Comparison of ENCODE assay signal across 8 cellular contexts in genomic region chr10:95308389-95309302, GRCh38. TPM values are rescaled to one million over a fixed set of nuclear protein-coding genes. Genes with fewer than 3 reads are reported as not detected.
A peak's percentile ranks its signal among the peaks of the same experiment; 100 is the strongest.
DNase-seq lines count a peak whose midpoint lies in the region; ATAC-seq, FAIRE-seq and TF ChIP-seq lines count a peak whose summit lies in the region.

No MANE protein-coding gene starts in this region.

- no peak overlapping the region for H3K9ac ChIP-seq in kidney (ENCODE audit: low read length in 2 of 2)

- H3K27ac ChIP-seq in AG04450 (ENCODE audit: low read depth, low read length), result peak overlapping the region; percentile 89
- H3K27ac ChIP-seq in ascending aorta, result peak overlapping the region; percentile 68 to 80
- no peak overlapping the region for H3K27ac ChIP-seq in kidney (ENCODE audit: low read depth in 2 of 2, low read length in 2 of 2)
- peak overlapping the region; percentile 24 for H3K27ac ChIP-seq in suprapubic skin

- no peak for TF ChIP-seq EP300 in suprapubic skin (IDR thresholded peaks at IDR 0.05)

- H3K36me3 ChIP-seq in ascending aorta (peaks cover 11 to 13% of the 10 kb centered on the region in 2 donors), kidney (ENCODE audit: control insufficient read depth in 1 of 2, insufficient read depth in 2 of 2, low read length in 2 of 2) (no peaks in the 10 kb centered on the region), suprapubic skin (peaks cover 5% of the 10 kb centered on the region)

- CTCF ChIA-PET in AG04450 (lab: Charles Lee), result interaction anchor here (0.6 to 1.4 kb wide), 3 partner anchors 20 to 56 kb away, joined by 3 to 5 read pairs (median 3); no protein-coding TSS in a partner anchor

- no peak for TF ChIP-seq CTCF in AG04450 (IDR thresholded peaks at IDR 0.05; ENCODE audit: low read depth, low read length)
- TF ChIP-seq CTCF in ascending aorta (IDR thresholded peaks at IDR 0.05), result no peak
- no peak for TF ChIP-seq CTCF in kidney (IDR thresholded peaks at IDR 0.05; ENCODE audit: borderline replicate concordance, extremely low read depth, insufficient read depth)
- no peak for TF ChIP-seq CTCF in suprapubic skin (IDR thresholded peaks at IDR 0.05)

- H3K9me3 ChIP-seq in AG04450 (ENCODE audit: control insufficient read depth, insufficient read depth, low read length) (no peaks in the 10 kb centered on the region), ascending aorta (no peaks in the 10 kb centered on the region), kidney (ENCODE audit: control insufficient read depth in 1 of 2, low read length in 2 of 2) (no peaks in the 10 kb centered on the region), suprapubic skin (no peaks in the 10 kb centered on the region)

- ATAC-seq in HG03159 (IDR thresholded peaks at IDR 0.05; ENCODE audit: unreplicated experiment) (no peak), HG03457 (IDR thresholded peaks at IDR 0.05; ENCODE audit: unreplicated experiment) (no peak)

- TF ChIP-seq POLR2A in suprapubic skin (IDR thresholded peaks at IDR 0.05), result no peak

- peaks cover 16 to 46% of the 10 kb centered on the region in 2 donors for H3K4me1 ChIP-seq in ascending aorta
- peaks cover 0 to 6% of the 10 kb centered on the region in 2 donors for H3K4me1 ChIP-seq in kidney (ENCODE audit: control insufficient read depth in 1 of 2, insufficient read depth in 1 of 2, low read depth in 1 of 2, low read length in 2 of 2)
- peaks cover 16% of the 10 kb centered on the region for H3K4me1 ChIP-seq in suprapubic skin

- POLR2A ChIA-PET in AG04450 (lab: Yijun Ruan, JAX), result interaction anchor here (0.5 to 1.5 kb wide), 18 partner anchors 10 to 79 kb away, joined by 3 to 10 read pairs (median 4); partner anchors contain the start of gene PDLIM1

- no peak for FAIRE-seq in kidney (lab: Jason Lieb, UNC)

- H3K4me3 ChIP-seq in AG04450 (ENCODE audit: low read depth, low read length), result peak overlapping the region; percentile 23
- H3K4me3 ChIP-seq in ascending aorta, result no peak overlapping the region
- H3K4me3 ChIP-seq in kidney (ENCODE audit: low read length in 2 of 2), result no peak overlapping the region
- no peak overlapping the region for H3K4me3 ChIP-seq in suprapubic skin

- intact Hi-C loops in ascending aorta (cut with DNase I) (loop anchor here (5.0 kb wide), 1 partner anchor 61 kb away; no protein-coding TSS in a partner anchor), kidney (cut with DNase I) (no loop called here)

- DNase-seq in AG04450 (ENCODE audit: low read depth, low spot score), result peak; percentile 95
- DNase-seq in HS-5 (ENCODE audit: low read depth), result peak; percentile 93
- peak in 1 of 2 donors; percentile 97 for DNase-seq in ascending aorta (ENCODE audit: low spot score in 2 of 2)
- peak; percentile 81 for DNase-seq in kidney
- DNase-seq in suprapubic skin (ENCODE audit: low spot score in 2 of 2), result peak; percentile 85 to 87
- no peak for DNase-seq in activated CD8-positive, alpha-beta memory T cell treated with anti-CD3 and anti-CD28 coated beads for 24 hours

- 24% methylated on average over 8 of the region's 8 CpGs for WGBS in suprapubic skin

- no peaks in the 10 kb centered on the region for H3K27me3 ChIP-seq in AG04450 (ENCODE audit: control insufficient read depth, insufficient read depth, low read length)
- H3K27me3 ChIP-seq in ascending aorta, result no peaks in the 10 kb centered on the region
- no peaks in the 10 kb centered on the region for H3K27me3 ChIP-seq in suprapubic skin

RNA-seq across cellular contexts. Expression of gene PDLIM1, which starts 17.8 kb away (rescaled TPM):
- polyA plus RNA-seq in AG04450 (2011; rRNA removed) (255 and 334 TPM in 2 replicates), kidney (ENCODE audit: insufficient read depth, low read depth, low replicate concordance) (72.9 TPM)
- 269 and 320 TPM in 2 replicates for polyA minus RNA-seq in AG04450 (2011; rRNA and poly(A)+ RNA removed)
- total RNA-seq in ascending aorta (191 TPM), kidney (148 TPM), suprapubic skin (100 to 1,000 TPM in 1 of 4 donors, 10 to 100 TPM in 3; 71.4 to 112 (median 77.7) TPM)

Comparison
In these comparisons a context has a peak if more than half of its experiments do, and no peak if none do; other contexts are left out.
1. H3K27ac ChIP-seq: peak in AG04450 (single experiment), ascending aorta (2 of 2) and suprapubic skin (single experiment); none in kidney (0 of 2).